In genomic region chr3:43287514-43287913, GRCh38 we compare ENCODE assay signal across 8 cellular contexts. TPM values are rescaled to one million over a fixed set of nuclear protein-coding genes. Genes with fewer than 3 reads are reported as not detected.
A peak's percentile ranks its signal among the peaks of the same experiment; 100 is the strongest.
DNase-seq lines count a peak whose midpoint lies in the region; ATAC-seq and TF ChIP-seq lines count a peak whose summit lies in the region.

No MANE protein-coding gene starts in this region.

- peak overlapping the region; percentile 29 for H3K27ac ChIP-seq in angular gyrus (ENCODE audit: low read depth, low read length)
- H3K27ac ChIP-seq in liver (ENCODE audit: low read depth in 1 of 2, low read length in 2 of 2), result peak overlapping the region; percentile 92 to 95

- intact Hi-C loops in activated naive CD4-positive, alpha-beta T cell treated with anti-CD3 and anti-CD28 coated beads for 36 hours (cut with micrococcal nuclease), result loop anchor here (1.0 to 10.0 kb wide), 9 partner anchors 9 to 703 kb away; partner anchors contain the start of genes ABHD5, ANO10 and SEC22C

- H3K36me3 ChIP-seq in liver (ENCODE audit: control insufficient read depth in 4 of 4, insufficient read depth in 3 of 4, low read depth in 1 of 4, low read length in 3 of 4), result no peaks in the 10 kb centered on the region

- TF ChIP-seq CTCF in liver (IDR thresholded peaks at IDR 0.05; ENCODE audit: low read depth, low read length, missing input control) (no peak), type B pancreatic cell (conservative IDR thresholded peaks at IDR 0.05) (no peak)

- H3K27me3 Mint-ChIP-seq in activated naive CD4-positive, alpha-beta T cell treated with anti-CD3 and anti-CD28 coated beads for 36 hours (ENCODE audit: low read depth), result no peaks in the 10 kb centered on the region
- H3K27me3 Mint-ChIP-seq in type B pancreatic cell, result no peaks in the 10 kb centered on the region

- peak overlapping the region; percentile 88 for H3K4me3 Mint-ChIP-seq in activated naive CD4-positive, alpha-beta T cell treated with anti-CD3 and anti-CD28 coated beads for 36 hours
- peak overlapping the region; percentile 94 for H3K4me3 Mint-ChIP-seq in type B pancreatic cell

- H3K9me3 ChIP-seq in liver (ENCODE audit: control insufficient read depth in 4 of 4, low read length in 3 of 4), result no peaks in the 10 kb centered on the region

- no peak for TF ChIP-seq RAD21 in liver (IDR thresholded peaks at IDR 0.05)

- H3K4me1 ChIP-seq in liver (ENCODE audit: control insufficient read depth in 4 of 4, insufficient read depth in 4 of 4, low read length in 3 of 4), result peaks cover 4 to 51% (median 27%) of the 10 kb centered on the region in 4 donors

- peak overlapping the region; percentile 97 to 99 for H3K9ac ChIP-seq in liver (ENCODE audit: low read depth in 1 of 2, low read length in 2 of 2)

- WGBS in liver, result 1% methylated on average over 4 of the region's 4 CpGs

- no peak for DNase-seq in activated naive CD4-positive, alpha-beta T cell treated with anti-CD3 and anti-CD28 coated beads for 36 hours
- no peak for DNase-seq in activated naive CD4-positive, alpha-beta T cell treated with anti-CD3 and anti-CD28 coated beads, Interleukin-2, amount 50 U/mL, for 16 hours
- no peak for DNase-seq in type B pancreatic cell (ENCODE audit: extremely low spot score, unreplicated experiment)
- no peak for DNase-seq in RPMI8226
- no peak for DNase-seq in effector CD4-positive, alpha-beta T cell

- no peaks in the 10 kb centered on the region for H3K9me3 Mint-ChIP-seq in activated naive CD4-positive, alpha-beta T cell treated with anti-CD3 and anti-CD28 coated beads for 36 hours
- H3K9me3 Mint-ChIP-seq in type B pancreatic cell, result no peaks in the 10 kb centered on the region

- no peaks in the 10 kb centered on the region for H3K36me3 Mint-ChIP-seq in activated naive CD4-positive, alpha-beta T cell treated with anti-CD3 and anti-CD28 coated beads for 36 hours (ENCODE audit: low read depth)
- H3K36me3 Mint-ChIP-seq in type B pancreatic cell, result peaks cover 5% of the 10 kb centered on the region

- no peak for ATAC-seq in HG03039 (IDR thresholded peaks at IDR 0.05; ENCODE audit: unreplicated experiment)

- no peaks in the 10 kb centered on the region for H3K27me3 ChIP-seq in liver (ENCODE audit: control insufficient read depth in 4 of 4, insufficient read depth in 4 of 4, low read length in 3 of 4)

- peak overlapping the region; percentile 76 to 96 (median 93) for H3K4me3 ChIP-seq in liver (ENCODE audit: low read depth in 1 of 3, low read length in 3 of 3)

- peak overlapping the region; percentile 83 for H3K27ac Mint-ChIP-seq in activated naive CD4-positive, alpha-beta T cell treated with anti-CD3 and anti-CD28 coated beads for 36 hours
- peak overlapping the region; percentile 96 for H3K27ac Mint-ChIP-seq in type B pancreatic cell

- CTCF ChIA-PET in activated naive CD4-positive, alpha-beta T cell treated with anti-CD3 and anti-CD28 coated beads for 36 hours (lab: Charles Lee), result interaction anchor here (0.7 to 1.0 kb wide), 3 partner anchors 38 to 215 kb away, joined by 3 to 4 read pairs (median 3); no protein-coding TSS in a partner anchor

- H3K4me1 Mint-ChIP-seq in activated naive CD4-positive, alpha-beta T cell treated with anti-CD3 and anti-CD28 coated beads for 36 hours (ENCODE audit: low read depth), result peaks cover 40% of the 10 kb centered on the region
- peaks cover 40% of the 10 kb centered on the region for H3K4me1 Mint-ChIP-seq in type B pancreatic cell (ENCODE audit: unreplicated experiment)

TF ChIP-seq in liver, 16 proteins besides CTCF, POLR2A, EP300 and RAD21:
- TF ChIP-seq, protein P1, sequence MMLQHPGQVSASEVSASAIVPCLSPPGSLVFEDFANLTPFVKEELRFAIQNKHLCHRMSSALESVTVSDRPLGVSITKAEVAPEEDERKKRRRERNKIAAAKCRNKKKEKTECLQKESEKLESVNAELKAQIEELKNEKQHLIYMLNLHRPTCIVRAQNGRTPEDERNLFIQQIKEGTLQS (IDR thresholded peaks at IDR 0.05), result no peak
- no peak for TF ChIP-seq FOXA1 (IDR thresholded peaks at IDR 0.05)

RNA-seq across cellular contexts. Expression of gene SNRK, which starts 1.2 kb away (rescaled TPM):
- total RNA-seq in activated naive CD4-positive, alpha-beta T cell treated with anti-CD3 and anti-CD28 coated beads for 36 hours, result 10 to 100 TPM; 21.1 TPM
- total RNA-seq in liver, result 10 to 100 TPM; 21.5 to 28.5 TPM
- 1 to 10 TPM; 5.8 to 7.7 TPM for polyA plus RNA-seq in liver
- 17.6 and 23.6 TPM in 2 replicates for total RNA-seq in type B pancreatic cell (ENCODE audit: low replicate concordance)
